Comparison of ENCODE assay signal across 14 cellular contexts in the genomic region with DNA sequence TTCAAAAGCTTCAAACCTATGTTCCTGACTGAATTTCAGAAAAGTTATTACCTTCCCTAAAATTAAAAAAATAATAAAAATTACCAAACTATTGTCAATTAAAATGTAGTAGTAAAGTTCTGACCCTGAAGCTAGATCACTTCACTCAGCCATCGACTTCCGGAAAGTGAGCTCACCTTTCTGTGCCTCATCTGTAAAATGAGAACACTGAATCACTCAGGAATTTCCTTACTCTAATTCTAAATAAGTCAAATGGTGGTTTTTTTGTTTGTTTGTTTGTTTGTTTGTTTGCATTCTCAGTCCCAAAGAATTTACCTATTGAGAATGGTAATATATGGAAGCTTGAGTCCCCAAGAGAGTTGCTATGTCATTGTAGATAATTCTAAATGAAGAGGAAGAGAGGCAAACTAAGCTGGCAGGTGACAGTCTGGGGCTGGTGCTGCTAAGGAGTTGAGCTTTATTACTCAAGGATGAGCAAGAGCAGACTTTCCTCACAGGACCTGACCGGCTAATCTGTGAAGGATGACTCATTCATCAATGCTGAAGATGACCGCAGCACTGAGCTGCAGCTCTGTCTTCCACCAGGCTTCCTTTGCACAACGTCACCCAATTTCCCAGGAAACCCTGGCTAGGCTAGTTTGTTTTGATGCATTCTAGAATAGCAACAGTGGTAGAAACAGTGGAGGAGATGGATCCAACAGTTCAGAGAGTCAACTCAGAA.
A peak's percentile ranks its signal among the peaks of the same experiment; 100 is the strongest.
DNase-seq lines count a peak whose midpoint lies in the region; ATAC-seq lines count a peak whose summit lies in the region.
"Had no signal": no experiment of that assay in that cellular context is flagged by ENCODE, and none has a peak within 500 bp of the region (broad histone marks: within the 10 kb centered on the region; RNA-seq: fewer than 3 reads in every experiment).

No MANE protein-coding gene starts in this region.

- WGBS in mesendoderm (ENCODE audit: extremely low coverage, insufficient coverage, low lambda C conversion rate): no CpG with 5 or more reads among the region's 5 CpGs

- no peak overlapping the region for H2BK120ac ChIP-seq in mesendoderm (ENCODE audit: low read depth, low read length)

- no peaks in the 10 kb centered on the region for H3K27me3 ChIP-seq in MG63
- H3K27me3 ChIP-seq in mesendoderm (ENCODE audit: insufficient read depth, low read length, poor library complexity): no peaks in the 10 kb centered on the region
- H3K27me3 ChIP-seq: gastroesophageal sphincter, SJCRH30 had no signal

- no peaks in the 10 kb centered on the region for H3K4me1 ChIP-seq in mesendoderm (ENCODE audit: control insufficient read depth, low read depth, low read length)
- H3K4me1 ChIP-seq: gastroesophageal sphincter, SJCRH30 had no signal

- peak; percentile 36 for DNase-seq in MG63
- peak; percentile 53 for DNase-seq in astrocyte of the hippocampus (ENCODE audit: low read depth, low spot score)
- DNase-seq in mesendoderm: peak; percentile 80
- DNase-seq in DMS153 treated with DMSO at 0.1 percent for 48 hours (lab: John Stamatoyannopoulos, UW; ENCODE audit: unreplicated experiment): no peak
- no peak for DNase-seq in NCI-H2171 (lab: John Stamatoyannopoulos, UW)
- DNase-seq: activated CD8-positive, alpha-beta T cell treated with anti-CD3 and anti-CD28 coated beads, Interleukin-2, amount 10 ng/mL, durations not matched to agents 7 days and 5 days; activated naive CD8-positive, alpha-beta T cell treated with anti-CD3 and anti-CD28 coated beads, Interleukin-2, amount 50 U/mL, for 24 hours; COR-L47; NCI-H2081 treated with DMSO at 0.1 percent for 48 hours had no signal

- H3K36me3 ChIP-seq in MG63 (no peaks in the 10 kb centered on the region), mesendoderm (ENCODE audit: control insufficient read depth, insufficient read depth, low read length) (no peaks in the 10 kb centered on the region)
- H3K36me3 ChIP-seq: gastroesophageal sphincter, SJCRH30 had no signal

- H2BK15ac ChIP-seq in mesendoderm (replicated peaks; ENCODE audit: low read depth): no peak overlapping the region

- no peak overlapping the region for H4K5ac ChIP-seq in mesendoderm (ENCODE audit: low read length)

- H3K56ac ChIP-seq in mesendoderm (ENCODE audit: low read length): no peak overlapping the region

- no peak overlapping the region for H3K27ac ChIP-seq in mesendoderm (ENCODE audit: low read depth, low read length)
- H3K27ac ChIP-seq: gastroesophageal sphincter, SJCRH30 had no signal

- no peaks in the 10 kb centered on the region for H3K9me3 ChIP-seq in MG63
- H3K9me3 ChIP-seq: gastroesophageal sphincter, SJCRH30 had no signal

- no peak overlapping the region for H2AK5ac ChIP-seq in mesendoderm (ENCODE audit: low read length)

- H3K79me1 ChIP-seq in mesendoderm (ENCODE audit: low read length): no peaks in the 10 kb centered on the region

- H4K8ac ChIP-seq in mesendoderm (ENCODE audit: low read depth, low read length): no peak overlapping the region

- H3K18ac ChIP-seq in mesendoderm (ENCODE audit: low read length): no peak overlapping the region

- H3K4ac ChIP-seq in mesendoderm (ENCODE audit: low read depth, low read length): no peak overlapping the region

- H3K4me3 ChIP-seq in MG63 (no peak overlapping the region), mesendoderm (ENCODE audit: low read length) (no peak overlapping the region)
- H3K4me3 ChIP-seq: gastroesophageal sphincter, SJCRH30 had no signal

- no peak overlapping the region for H3K9ac ChIP-seq in mesendoderm (ENCODE audit: low read length)

- peak; percentile 74 for ATAC-seq in GM18520 (IDR thresholded peaks at IDR 0.05; ENCODE audit: unreplicated experiment)
- no peak for ATAC-seq in HG02852 (IDR thresholded peaks at IDR 0.05; ENCODE audit: unreplicated experiment)
- no peak for ATAC-seq in activated CD4-positive, CD25-positive, alpha-beta regulatory T cell treated with anti-CD3 and anti-CD28 coated beads, Interleukin-2, amount 50 U/mL, for 24 hours
- ATAC-seq: activated CD8-positive, alpha-beta T cell treated with anti-CD3 and anti-CD28 coated beads, Interleukin-2, amount 10 ng/mL, durations not matched to agents 7 days and 5 days; activated naive CD8-positive, alpha-beta T cell treated with anti-CD3 and anti-CD28 coated beads, Interleukin-2, amount 50 U/mL, for 24 hours; gastroesophageal sphincter had no signal

- no peak overlapping the region for H3K4me2 ChIP-seq in mesendoderm (ENCODE audit: low read length)

- no peaks in the 10 kb centered on the region for H3K79me2 ChIP-seq in mesendoderm (ENCODE audit: control insufficient read depth, insufficient read depth, low read length)

- H3K23ac ChIP-seq in mesendoderm (ENCODE audit: low read length): no peak overlapping the region

- no peak overlapping the region for H2BK5ac ChIP-seq in mesendoderm (ENCODE audit: low read length)

Comparison
In these comparisons a context has a peak if more than half of its experiments do, and no peak if none do; other contexts are left out.
1. DNase-seq: peak in MG63 (single experiment), astrocyte of the hippocampus (single experiment) and mesendoderm (single experiment); none in DMS153 treated with DMSO at 0.1 percent for 48 hours (single experiment) and NCI-H2171 (single experiment).